In the genomic region with DNA sequence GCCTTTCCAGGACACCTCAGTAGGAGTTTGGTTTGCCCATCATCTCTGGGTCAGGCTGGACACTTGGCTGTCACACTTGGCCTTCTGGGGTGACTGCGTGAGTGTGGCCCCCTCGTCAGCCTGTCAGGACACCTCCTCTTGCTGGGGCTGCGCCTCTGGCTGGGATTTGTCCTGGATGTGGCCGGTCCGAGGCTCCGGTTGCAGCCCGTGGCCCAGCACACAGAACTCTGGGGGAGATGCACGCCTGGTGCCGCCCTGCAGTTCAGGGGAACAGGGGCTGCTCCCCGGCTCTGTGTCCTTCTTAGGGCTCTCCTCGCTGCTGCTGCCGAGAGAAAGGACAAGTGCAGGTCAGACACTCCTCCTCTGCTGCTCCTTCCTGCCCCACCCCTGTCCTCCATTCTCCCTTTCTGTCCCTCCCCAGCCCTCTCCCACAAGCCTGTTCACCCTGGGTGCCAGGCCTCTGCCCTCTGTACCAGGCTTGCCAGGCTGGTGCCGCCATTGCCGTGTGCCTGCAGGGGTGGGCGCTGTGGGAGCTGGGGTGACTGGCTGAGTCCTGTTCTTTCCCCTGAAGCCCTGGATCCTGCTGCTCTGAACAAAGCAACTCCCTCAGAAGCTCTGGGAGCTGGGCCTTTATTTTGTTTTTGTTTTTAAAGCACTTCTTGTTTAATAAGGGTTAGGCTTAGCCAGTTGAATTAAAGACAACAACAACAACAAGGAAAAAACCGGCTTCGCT, we compare ENCODE assay signal across 13 cellular contexts. TPM values are rescaled to one million over a fixed set of nuclear protein-coding genes. Genes with fewer than 3 reads are reported as not detected.
DNase-seq lines count a peak whose midpoint lies in the region; ATAC-seq and TF ChIP-seq lines count a peak whose summit lies in the region.
"Had no signal": no experiment of that assay in that cellular context is flagged by ENCODE, and none has a peak within 500 bp of the region (broad histone marks: within the 10 kb centered on the region; RNA-seq: fewer than 3 reads in every experiment).

No MANE protein-coding gene starts in this region.

- H3K4me1 Mint-ChIP-seq in MCF 10A (ENCODE audit: insufficient read depth, unreplicated experiment): peaks cover 55% of the 10 kb centered on the region

- no TSS peak for BruUV-seq in MCF 10A (replicated peaks; lab: Mats Ljungman, UMichigan)

- intact Hi-C loops in breast epithelium (cut with DNase I; ENCODE audit: low total_unique reads): no loop called here
- intact Hi-C loops in MCF 10A (cut with micrococcal nuclease): loop anchor here (5.0 kb wide), 4 partner anchors 52 to 397 kb away; partner anchors contain the start of gene CLIP4
- intact Hi-C loops in head of caudate nucleus (cut with DNase I): loop anchor here (5.0 to 10.0 kb wide), 2 partner anchors 47 to 130 kb away; no protein-coding TSS in a partner anchor
- intact Hi-C loops in upper lobe of right lung (cut with DNase I): no loop called here

- H3K27ac ChIP-seq in breast epithelium (peak overlapping the region; percentile 76 to 87), upper lobe of right lung (peak overlapping the region; percentile 4)
- H3K27ac ChIP-seq: pancreas had no signal

- TF ChIP-seq POLR2A in breast epithelium (IDR thresholded peaks at IDR 0.05) (no peak), erythroblast (IDR thresholded peaks at IDR 0.05; ENCODE audit: low read length) (no peak)

- POLR2A ChIA-PET in MCF 10A (lab: Yijun Ruan, JAX): interaction anchor here (0.7 to 10.4 kb wide), 8 partner anchors 10 to 100 kb away, joined by 3 to 230 read pairs (median 11); partner anchors contain the start of gene CLIP4

- no peaks in the 10 kb centered on the region for H3K27me3 ChIP-seq in breast epithelium
- no peaks in the 10 kb centered on the region for H3K27me3 ChIP-seq in upper lobe of right lung
- H3K27me3 ChIP-seq: pancreas had no signal

- ATAC-seq in upper lobe of right lung (no peak), GM19351 (IDR thresholded peaks at IDR 0.05; ENCODE audit: unreplicated experiment) (no peak)

- peak in 1 of 2 donors; percentile 49 for DNase-seq in breast epithelium (ENCODE audit: low spot score in 2 of 2)
- DNase-seq in MCF 10A (ENCODE audit: unreplicated experiment): no peak
- peak in 41 of 42 donors; percentile 53 to 84 (median 72) for DNase-seq in head of caudate nucleus
- peak; percentile 19 for DNase-seq in occipital lobe (lab: John Stamatoyannopoulos, UW)
- no peak for DNase-seq in upper lobe of right lung
- DNase-seq in erythroblast (lab: John Stamatoyannopoulos, UW): no peak
- DNase-seq in amniotic stem cell (lab: John Stamatoyannopoulos, UW): no peak
- DNase-seq: GOT3, kidney, NCI-H1105, pancreas had no signal

- H3K36me3 Mint-ChIP-seq in MCF 10A (ENCODE audit: insufficient read depth, unreplicated experiment): no peaks in the 10 kb centered on the region

- H3K4me1 ChIP-seq in breast epithelium (peaks cover 4 to 15% of the 10 kb centered on the region in 2 donors), upper lobe of right lung (peaks cover 7% of the 10 kb centered on the region)
- H3K4me1 ChIP-seq: A549 had no signal

- H3K9me3 ChIP-seq in breast epithelium (no peaks in the 10 kb centered on the region), upper lobe of right lung (no peaks in the 10 kb centered on the region)
- H3K9me3 ChIP-seq: A549, pancreas had no signal

- H3K27ac Mint-ChIP-seq in MCF 10A (ENCODE audit: low read depth, unreplicated experiment): no peak overlapping the region

- H3K4me3 ChIP-seq in breast epithelium (peak overlapping the region in 1 of 3 donors; percentile 13), upper lobe of right lung (no peak overlapping the region)
- H3K4me3 ChIP-seq: A549, pancreas had no signal

- no peaks in the 10 kb centered on the region for H3K9me3 Mint-ChIP-seq in MCF 10A (ENCODE audit: unreplicated experiment)

- H3K36me3 ChIP-seq in breast epithelium: no peaks in the 10 kb centered on the region
- no peaks in the 10 kb centered on the region for H3K36me3 ChIP-seq in upper lobe of right lung
- H3K36me3 ChIP-seq: pancreas had no signal

- H3K27me3 Mint-ChIP-seq in MCF 10A (ENCODE audit: insufficient read depth, unreplicated experiment): no peaks in the 10 kb centered on the region

- CTCF ChIA-PET in MCF 10A (lab: Yijun Ruan, JAX): interaction anchor here (1.3 to 2.1 kb wide), 4 partner anchors 11 to 131 kb away, joined by 4 to 12 read pairs (median 9); no protein-coding TSS in a partner anchor

- TF ChIP-seq CTCF in breast epithelium (IDR thresholded peaks at IDR 0.05) (no peak), MCF 10A (IDR thresholded peaks at IDR 0.05; ENCODE audit: unreplicated experiment) (no peak), upper lobe of right lung (IDR thresholded peaks at IDR 0.05) (no peak)

- no peak overlapping the region for H3K4me3 Mint-ChIP-seq in MCF 10A (ENCODE audit: unreplicated experiment)

RNA-seq across cellular contexts. Expression of gene PCARE, which starts 9.4 kb away (rescaled TPM):
- not detected for total RNA-seq in breast epithelium
- not detected in 2 replicates for total RNA-seq in MCF 10A (2022)
- total RNA-seq in occipital lobe: under 0.01 TPM
- 0.55 TPM for total RNA-seq in upper lobe of right lung
- total RNA-seq: kidney had no signal

RNA-seq across cellular contexts. Expression of gene CLIP4, which starts 50.3 kb away (rescaled TPM):
- total RNA-seq in breast epithelium (100 to 1,000 TPM in 1 of 3 donors, 10 to 100 TPM in 2; 67.2 to 146 (median 76.8) TPM), MCF 10A (2022) (77.8 and 97.7 TPM in 2 replicates), occipital lobe (51.5 TPM), upper lobe of right lung (61.1 TPM)

Comparison
In these comparisons a context has a peak if more than half of its experiments do, and no peak if none do; other contexts are left out.
1. intact Hi-C loops: an anchor here in MCF 10A (5.0 kb wide) and head of caudate nucleus (5.0 to 10.0 kb wide); none called in breast epithelium and upper lobe of right lung.
2. DNase-seq: peak in head of caudate nucleus (41 of 42) and occipital lobe (single experiment); none in MCF 10A (single experiment), upper lobe of right lung (single experiment), erythroblast (0 of 2) and amniotic stem cell (single experiment).